Comparison of ENCODE assay signal across 19 cellular contexts in genomic region chr12:109553929-109554500, GRCh38.
"Had no signal": no experiment of that assay in that cellular context is flagged by ENCODE, and none has a peak within 500 bp of the region (broad histone marks: within the 10 kb centered on the region; RNA-seq: fewer than 3 reads in every experiment).

No MANE protein-coding gene starts in this region.

- H3K4me3 ChIP-seq: body of pancreas, lung, thoracic aorta, upper lobe of left lung had no signal

- H3K27me3 ChIP-seq: upper lobe of left lung had no signal

- H3K9me3 ChIP-seq: body of pancreas, thoracic aorta, upper lobe of left lung had no signal

- H3K27ac ChIP-seq: body of pancreas, thoracic aorta, upper lobe of left lung had no signal

- H3K4me1 ChIP-seq: upper lobe of left lung had no signal

- ATAC-seq: activated CD8-positive, alpha-beta T cell treated with anti-CD3 and anti-CD28 coated beads for 36 hours; activated T-helper 17 cell treated with anti-CD3 and anti-CD28 coated beads, Interleukin-2, amount 50 U/mL, for 72 hours; body of pancreas; natural killer cell treated with Interleukin-12 subunit alpha and Interleukin-12 subunit beta and Interleukin-15 and Interleukin-18, amount 100 ng/mL, for 72 hours; stimulated activated naive B cell treated with anti-CD40 and anti-IgM and Interleukin-4, amounts not matched to agents 10 μg/mL and 1 μg/mL and 100 μg/mL, for 72 hours had no signal

- DNase-seq: activated CD4-positive, alpha-beta T cell treated with anti-CD3 and anti-CD28 coated beads for 48 hours; activated CD4-positive, CD25-positive, alpha-beta regulatory T cell; activated CD8-positive, alpha-beta T cell treated with anti-CD3 and anti-CD28 coated beads for 36 hours; activated naive CD4-positive, alpha-beta T cell; activated naive CD8-positive, alpha-beta T cell treated with anti-CD3 and anti-CD28 coated beads, Interleukin-2, amount 10 ng/mL, durations not matched to agents 7 days and 5 days; activated T-cell treated with anti-CD3 and anti-CD28 coated beads, Interleukin-2, amount 50 U/mL, for 1 hour; amygdala; body of pancreas; caudate nucleus; dorsolateral prefrontal cortex; foreskin melanocyte; hypothalamus; occipital lobe; stimulated activated naive B cell treated with anti-CD40 and anti-IgM and Interleukin-4, amounts not matched to agents 10 μg/mL and 1 μg/mL and 100 μg/mL, for 72 hours; upper lobe of left lung had no signal

- H3K36me3 ChIP-seq: thoracic aorta had no signal
